In the genomic region with DNA sequence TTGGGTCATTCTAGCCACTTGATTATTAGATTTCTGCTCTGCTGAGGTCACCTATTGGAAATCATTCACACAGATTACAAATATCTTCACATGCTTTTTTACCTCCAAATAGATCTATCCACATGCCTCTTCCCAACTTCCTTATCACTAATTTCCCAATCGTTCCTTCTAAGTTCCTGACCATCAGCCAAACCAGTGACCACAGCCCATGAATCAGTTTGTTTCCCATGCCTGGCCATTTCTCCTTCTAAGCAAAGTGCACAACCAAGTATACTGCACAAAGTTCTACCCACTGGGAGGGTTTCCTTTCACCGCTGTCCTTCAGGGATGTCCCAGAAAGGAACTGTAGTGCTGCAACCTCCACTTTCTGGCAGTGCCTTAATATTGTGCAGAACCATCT, we compare ENCODE assay signal across 23 cellular contexts.
"Had no signal": no experiment of that assay in that cellular context is flagged by ENCODE, and none has a peak within 500 bp of the region (broad histone marks: within the 10 kb centered on the region; RNA-seq: fewer than 3 reads in every experiment).

No MANE protein-coding gene starts in this region.

- DNase-seq: activated CD4-positive, alpha-beta T cell treated with anti-CD3 and anti-CD28 coated beads for 48 hours; activated CD4-positive, alpha-beta T cell treated with anti-CD3 and anti-CD28 coated beads, Interleukin-2, amount 50 U/mL, for 4 hours; activated CD4-positive, CD25-positive, alpha-beta regulatory T cell treated with anti-CD3 and anti-CD28 coated beads, Interleukin-2, amount 50 U/mL, for 72 hours; activated CD8-positive, alpha-beta memory T cell treated with anti-CD3 and anti-CD28 coated beads, Interleukin-2, amount 50 U/mL, for 48 hours; activated CD8-positive, alpha-beta T cell treated with anti-CD3 and anti-CD28 coated beads, Interleukin-2, amount 10 ng/mL, durations not matched to agents 7 days and 5 days; activated naive CD4-positive, alpha-beta T cell treated with anti-CD3 and anti-CD28 coated beads, Interleukin-2, amount 50 U/mL, for 16 hours; activated naive CD8-positive, alpha-beta T cell treated with anti-CD3 and anti-CD28 coated beads, Interleukin-2, amount 10 ng/mL, durations not matched to agents 7 days and 5 days; activated T-cell treated with anti-CD3 and anti-CD28 coated beads, Interleukin-2, amount 50 U/mL, for 1 hour; adrenal gland; aorta; cerebellar nuclear complex; KG1; MV-4-11; NCI-H1092 treated with DMSO at 0.1 percent for 48 hours; NCI-H1417 treated with DMSO at 0.1 percent for 48 hours; NCI-H1694 treated with DMSO at 0.1 percent for 48 hours; NCI-H2029 treated with DMSO at 0.1 percent for 48 hours; NCI-H345; NCI-H510A; NCI-H526 treated with DMSO at 0.1 percent for 48 hours; PC-3; SHP77 treated with DMSO at 0.1 percent for 48 hours had no signal

- H3K4me3 ChIP-seq: adrenal gland had no signal

- ATAC-seq: activated CD8-positive, alpha-beta T cell treated with anti-CD3 and anti-CD28 coated beads, Interleukin-2, amount 10 ng/mL, durations not matched to agents 7 days and 5 days; PC-3; WTC11 had no signal
